In the genomic region with DNA sequence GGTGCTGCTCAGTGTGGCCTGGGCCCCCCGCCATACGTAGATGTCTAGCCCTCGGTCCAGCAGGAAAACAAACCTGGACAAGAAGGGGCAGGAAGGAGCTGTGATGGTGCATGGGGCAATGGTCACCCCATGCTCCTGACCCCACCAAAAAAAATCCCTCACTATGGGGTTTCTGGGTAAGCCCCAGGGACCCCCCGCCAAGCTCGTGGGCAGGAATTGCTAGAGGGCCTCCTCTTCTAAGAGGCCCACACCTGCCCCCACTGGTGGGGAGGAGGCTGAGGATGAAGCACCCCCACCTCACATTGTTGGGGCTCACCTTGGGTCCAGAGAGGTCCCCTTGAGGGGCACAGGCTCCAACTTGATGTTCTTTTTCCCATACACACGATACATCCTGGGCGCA, we compare ENCODE assay signal across 12 cellular contexts. TPM values are rescaled to one million over a fixed set of nuclear protein-coding genes. Genes with fewer than 3 reads are reported as not detected.
DNase-seq lines count a peak whose midpoint lies in the region; ATAC-seq, FAIRE-seq and TF ChIP-seq lines count a peak whose summit lies in the region.
"Had no signal": no experiment of that assay in that cellular context is flagged by ENCODE, and none has a peak within 500 bp of the region (broad histone marks: within the 10 kb centered on the region; RNA-seq: fewer than 3 reads in every experiment).

No MANE protein-coding gene starts in this region.

- H3K4me1 ChIP-seq in esophagus muscularis mucosa (peaks cover 25 to 28% (median 25%) of the 10 kb centered on the region in 4 donors), skeletal muscle tissue (ENCODE audit: control insufficient read depth in 3 of 3, insufficient read depth in 3 of 3, low read length in 3 of 3) (peaks cover 19 to 21% (median 21%) of the 10 kb centered on the region in 3 donors)

- peaks cover 72 to 100% (median 100%) of the 10 kb centered on the region in 4 donors for H3K36me3 ChIP-seq in esophagus muscularis mucosa
- H3K36me3 ChIP-seq in skeletal muscle tissue (ENCODE audit: control insufficient read depth in 3 of 3, insufficient read depth in 3 of 3, low read length in 3 of 3), result peaks cover 82 to 87% (median 84%) of the 10 kb centered on the region in 3 donors

- POLR2A ChIA-PET in AG04450 (lab: Yijun Ruan, JAX), result no interaction called here

- TF ChIP-seq POLR2A in esophagus muscularis mucosa (IDR thresholded peaks at IDR 0.05; ENCODE audit: low read depth), result no peak

- ATAC-seq in GM21786 (IDR thresholded peaks at IDR 0.05; ENCODE audit: unreplicated experiment), result no peak

- DNase-seq in AG04450 (ENCODE audit: low read depth, low spot score) (no peak), HTR-8/SVneo (ENCODE audit: insufficient read length, low spot score) (no peak), esophagus muscularis mucosa (ENCODE audit: extremely low spot score) (no peak), urothelium cell line (ENCODE audit: low spot score) (no peak), amygdala (lab: John Stamatoyannopoulos, UW) (no peak)

- no peak for TF ChIP-seq EP300 in esophagus muscularis mucosa (IDR thresholded peaks at IDR 0.05)

- FAIRE-seq in HTR-8/SVneo (lab: Jason Lieb, UNC) (peak; percentile 57), urothelium cell line (lab: Jason Lieb, UNC) (no peak)
- FAIRE-seq: astrocyte had no signal

- H3K27me3 ChIP-seq in AG04450 (ENCODE audit: control insufficient read depth, insufficient read depth, low read length) (no peaks in the 10 kb centered on the region), esophagus muscularis mucosa (no peaks in the 10 kb centered on the region), skeletal muscle tissue (ENCODE audit: control insufficient read depth in 3 of 3, insufficient read depth in 3 of 3, low read length in 3 of 3) (no peaks in the 10 kb centered on the region)
- H3K27me3 ChIP-seq: suprapubic skin had no signal

- TF ChIP-seq CTCF in AG04450 (IDR thresholded peaks at IDR 0.05; ENCODE audit: low read depth, low read length) (no peak), esophagus muscularis mucosa (IDR thresholded peaks at IDR 0.05) (no peak)

- H3K27ac ChIP-seq in AG04450 (ENCODE audit: low read depth, low read length), result peak overlapping the region; percentile 21
- peak overlapping the region; percentile 2 to 60 (median 40) for H3K27ac ChIP-seq in esophagus muscularis mucosa (replicated peaks in 1 of 4)
- H3K27ac ChIP-seq in skeletal muscle tissue (ENCODE audit: low read depth, low read length), result peak overlapping the region; percentile 36
- H3K27ac ChIP-seq: suprapubic skin had no signal

- no peaks in the 10 kb centered on the region; the same call in 1 of the 2 replicates for H3K9me3 ChIP-seq in AG04450 (ENCODE audit: control insufficient read depth, insufficient read depth, low read length)
- no peaks in the 10 kb centered on the region for H3K9me3 ChIP-seq in esophagus muscularis mucosa
- H3K9me3 ChIP-seq in skeletal muscle tissue (ENCODE audit: control insufficient read depth in 3 of 3, low read length in 3 of 3), result no peaks in the 10 kb centered on the region
- H3K9me3 ChIP-seq: SK-N-SH, suprapubic skin had no signal

- intact Hi-C loops in esophagus muscularis mucosa (cut with DNase I), result no loop called here

- no peak overlapping the region for H3K9ac ChIP-seq in skeletal muscle tissue (ENCODE audit: low read depth in 1 of 3, low read length in 3 of 3)
- H3K9ac ChIP-seq: SK-N-SH had no signal

- no peak overlapping the region for H3K4me3 ChIP-seq in AG04450 (ENCODE audit: low read depth, low read length)
- H3K4me3 ChIP-seq in esophagus muscularis mucosa, result no peak overlapping the region
- H3K4me3 ChIP-seq in skeletal muscle tissue (ENCODE audit: low read length in 3 of 3), result no peak overlapping the region
- H3K4me3 ChIP-seq: K562, skin epidermis, suprapubic skin had no signal

- 86% methylated on average over 7 of the region's 7 CpGs for WGBS in esophagus muscularis mucosa

- CTCF ChIA-PET in AG04450 (lab: Charles Lee), result interaction anchor here (0.9 to 1.5 kb wide), 5 partner anchors 8 to 377 kb away, joined by 3 to 5 read pairs (median 5); no protein-coding TSS in a partner anchor

RNA-seq across cellular contexts. Expression of gene FLII, which starts 9.7 kb away (rescaled TPM):
- polyA plus RNA-seq in AG04450 (2011; rRNA removed), result 192 and 235 TPM in 2 replicates
- polyA minus RNA-seq in AG04450 (2011; rRNA and poly(A)+ RNA removed), result 360 and 447 TPM in 2 replicates
- 100 to 1,000 TPM; 302 to 528 (median 408) TPM for total RNA-seq in esophagus muscularis mucosa
- total RNA-seq in skeletal muscle tissue, result 193 TPM

RNA-seq across cellular contexts. Expression of gene MIEF2, which starts 11.7 kb away (rescaled TPM):
- 5.9 and 7.1 TPM in 2 replicates for polyA plus RNA-seq in AG04450 (2011; rRNA removed)
- polyA minus RNA-seq in AG04450 (2011; rRNA and poly(A)+ RNA removed), result 6.1 and 8.4 TPM in 2 replicates
- total RNA-seq in esophagus muscularis mucosa (10 to 100 TPM; 10.8 to 27.2 (median 17.9) TPM), skeletal muscle tissue (23.0 TPM)

RNA-seq across cellular contexts. Expression of gene LLGL1, which starts 23.4 kb away (rescaled TPM):
- polyA plus RNA-seq in AG04450 (2011; rRNA removed), result 27.1 and 41.9 TPM in 2 replicates
- polyA minus RNA-seq in AG04450 (2011; rRNA and poly(A)+ RNA removed), result 30.5 and 42.3 TPM in 2 replicates
- total RNA-seq in esophagus muscularis mucosa (10 to 100 TPM; 17.6 to 35.1 (median 26.2) TPM), skeletal muscle tissue (15.1 TPM)
